ENCODE assay signal across 20 cellular contexts in genomic region chr12:132453361-132454133, GRCh38. TPM values are rescaled to one million over a fixed set of nuclear protein-coding genes. Genes with fewer than 3 reads are reported as not detected.
DNase-seq lines count a peak whose midpoint lies in the region; ATAC-seq, FAIRE-seq and TF ChIP-seq lines count a peak whose summit lies in the region.
"Had no signal": no experiment of that assay in that cellular context is flagged by ENCODE, and none has a peak within 500 bp of the region (broad histone marks: within the 10 kb centered on the region; RNA-seq: fewer than 3 reads in every experiment).

No MANE protein-coding gene starts in this region.

- intact Hi-C loops in kidney (cut with DNase I), result no loop called here
- intact Hi-C loops in thyroid gland (cut with DNase I), result no loop called here

- H2AFZ ChIP-seq in Karpas-422 (ENCODE audit: low read length), result no peak overlapping the region
- H2AFZ ChIP-seq: parathyroid adenoma had no signal

- no peak overlapping the region for H3K4me2 ChIP-seq in Karpas-422 (ENCODE audit: low read depth, low read length, poor library complexity, severe bottlenecking)
- H3K4me2 ChIP-seq: A549 had no signal

- H3K9me3 ChIP-seq in RWPE2 (ENCODE audit: severe bottlenecking) (no peaks in the 10 kb centered on the region), kidney (ENCODE audit: control insufficient read depth in 1 of 2, low read length in 2 of 2) (no peaks in the 10 kb centered on the region), thyroid gland (no peaks in the 10 kb centered on the region), Karpas-422 (ENCODE audit: low read length) (no peaks in the 10 kb centered on the region)
- H3K9me3 ChIP-seq: A549, ascending aorta had no signal

- H3K36me3 ChIP-seq in RWPE2 (ENCODE audit: low read depth) (no peaks in the 10 kb centered on the region), kidney (ENCODE audit: control insufficient read depth in 1 of 2, insufficient read depth in 2 of 2, low read length in 2 of 2) (no peaks in the 10 kb centered on the region), thyroid gland (no peaks in the 10 kb centered on the region), Karpas-422 (ENCODE audit: insufficient read depth, low read length) (no peaks in the 10 kb centered on the region)
- H3K36me3 ChIP-seq: ascending aorta had no signal

- peak; percentile 80 for DNase-seq in ACHN
- DNase-seq in H54 (ENCODE audit: insufficient read length, low spot score), result peak; percentile 94
- peak; percentile 51 for DNase-seq in RWPE2 (ENCODE audit: low spot score)
- peak; percentile 49 for DNase-seq in kidney
- no peak for DNase-seq in NCI-H1417 (lab: John Stamatoyannopoulos, UW)
- no peak for DNase-seq in superior temporal gyrus (ENCODE audit: extremely low spot score)
- DNase-seq in thyroid gland, result no peak
- no peak for DNase-seq in Karpas-422
- DNase-seq: activated CD8-positive, alpha-beta memory T cell treated with anti-CD3 and anti-CD28 coated beads, Interleukin-2, amount 10 ng/mL, durations not matched to agents 7 days and 5 days; activated gamma-delta T cell treated with Interleukin-2 at 50 U/mL for 16 hours; dermis blood vessel endothelial cell; hypothalamus; KG1; NCI-H1436 treated with DMSO at 0.1 percent for 48 hours; NCI-H510A; T-cell had no signal

- in situ Hi-C loops in ACHN (cut with HindIII; ENCODE audit: low pct_ligation_motif_present, low pct_unique_long_range_greater_than_20kb, low sequenced_read_pairs), result no loop called here

- TF ChIP-seq POLR2A in H54 (IDR thresholded peaks at IDR 0.05; ENCODE audit: low read depth, low read length) (no peak), thyroid gland (IDR thresholded peaks at IDR 0.05) (no peak)

- no peak overlapping the region for H3K27ac ChIP-seq in RWPE2 (ENCODE audit: poor library complexity, severe bottlenecking)
- H3K27ac ChIP-seq in kidney (ENCODE audit: low read depth in 2 of 2, low read length in 2 of 2), result no peak overlapping the region
- no peak overlapping the region for H3K27ac ChIP-seq in thyroid gland
- H3K27ac ChIP-seq in Karpas-422 (ENCODE audit: low read length), result no peak overlapping the region
- H3K27ac ChIP-seq: ascending aorta, parathyroid adenoma had no signal

- WGBS in thyroid gland, 2 donors, result 77 to 85% methylated on average over 10 of the region's 25 CpGs

- peak; percentile 83 for ATAC-seq in RWPE2 (ENCODE audit: low read depth)
- ATAC-seq: activated CD8-positive, alpha-beta memory T cell treated with anti-CD3 and anti-CD28 coated beads, Interleukin-2, amount 10 ng/mL, durations not matched to agents 7 days and 5 days; left colon; T-cell had no signal

- H3K9ac ChIP-seq in kidney (ENCODE audit: low read length in 2 of 2) (no peak overlapping the region), Karpas-422 (ENCODE audit: low read length) (no peak overlapping the region)
- H3K9ac ChIP-seq: parathyroid adenoma had no signal

- FAIRE-seq in H54 (lab: Jason Lieb, UNC), result no peak
- FAIRE-seq in kidney (lab: Jason Lieb, UNC), result no peak
- FAIRE-seq: A549 had no signal

- no peaks in the 10 kb centered on the region for H4K20me1 ChIP-seq in Karpas-422 (ENCODE audit: insufficient read depth, low read depth, low read length)

- TF ChIP-seq CTCF in RWPE2 (IDR thresholded peaks at IDR 0.05; ENCODE audit: poor library complexity, severe bottlenecking) (no peak), kidney (IDR thresholded peaks at IDR 0.05; ENCODE audit: borderline replicate concordance, extremely low read depth, insufficient read depth) (no peak), thyroid gland (IDR thresholded peaks at IDR 0.05) (no peak)

- H3K27me3 ChIP-seq in RWPE2 (ENCODE audit: insufficient read depth, poor library complexity, severe bottlenecking), result no peaks in the 10 kb centered on the region
- no peaks in the 10 kb centered on the region for H3K27me3 ChIP-seq in thyroid gland
- no peaks in the 10 kb centered on the region for H3K27me3 ChIP-seq in Karpas-422 (ENCODE audit: low read length)
- H3K27me3 ChIP-seq: ascending aorta had no signal

- H3K4me1 ChIP-seq in RWPE2 (ENCODE audit: insufficient read depth, poor library complexity, severe bottlenecking) (peaks cover 3% of the 10 kb centered on the region), kidney (ENCODE audit: control insufficient read depth in 1 of 2, insufficient read depth in 1 of 2, low read depth in 1 of 2, low read length in 2 of 2) (no peaks in the 10 kb centered on the region), thyroid gland (no peaks in the 10 kb centered on the region), Karpas-422 (ENCODE audit: low read length) (no peaks in the 10 kb centered on the region)
- H3K4me1 ChIP-seq: A549, ascending aorta, parathyroid adenoma had no signal

- H3K79me2 ChIP-seq in Karpas-422 (ENCODE audit: low read length), result no peaks in the 10 kb centered on the region
- H3K79me2 ChIP-seq: parathyroid adenoma had no signal

- H3K9me2 ChIP-seq in Karpas-422 (replicated peaks; ENCODE audit: insufficient read depth, low read length), result no peaks in the 10 kb centered on the region

- H3K4me3 ChIP-seq in RWPE2 (ENCODE audit: severe bottlenecking), result no peak overlapping the region
- no peak overlapping the region for H3K4me3 ChIP-seq in kidney (ENCODE audit: low read length in 2 of 2)
- no peak overlapping the region for H3K4me3 ChIP-seq in thyroid gland (replicated peaks in 1 of 3)
- no peak overlapping the region for H3K4me3 ChIP-seq in Karpas-422 (ENCODE audit: low read length)
- H3K4me3 ChIP-seq: A549, ascending aorta had no signal

RNA-seq across cellular contexts. Expression of gene FBRSL1, which starts 36.4 kb away (rescaled TPM):
- total RNA-seq in kidney (44.7 TPM), thyroid gland (10 to 100 TPM in 2 of 4 donors, 1 to 10 TPM in 2; 9.2 to 19.7 (median 12.0) TPM)
- 23.8 TPM for polyA plus RNA-seq in kidney (ENCODE audit: insufficient read depth, low read depth, low replicate concordance)
- total RNA-seq in Karpas-422 (2014; rRNA removed; shearing (Covaris generic); ENCODE audit: low replicate concordance), result 4.0 and 4.1 TPM in 2 replicates

Comparison
In these comparisons a context has a peak if more than half of its experiments do, and no peak if none do; other contexts are left out.
1. DNase-seq: peak in ACHN (single experiment), H54 (single experiment), RWPE2 (single experiment) and kidney (single experiment); none in NCI-H1417 (0 of 3), superior temporal gyrus (single experiment), thyroid gland (0 of 2) and Karpas-422 (single experiment).